20 cellular contexts compared by ENCODE assay signal in the genomic region with DNA sequence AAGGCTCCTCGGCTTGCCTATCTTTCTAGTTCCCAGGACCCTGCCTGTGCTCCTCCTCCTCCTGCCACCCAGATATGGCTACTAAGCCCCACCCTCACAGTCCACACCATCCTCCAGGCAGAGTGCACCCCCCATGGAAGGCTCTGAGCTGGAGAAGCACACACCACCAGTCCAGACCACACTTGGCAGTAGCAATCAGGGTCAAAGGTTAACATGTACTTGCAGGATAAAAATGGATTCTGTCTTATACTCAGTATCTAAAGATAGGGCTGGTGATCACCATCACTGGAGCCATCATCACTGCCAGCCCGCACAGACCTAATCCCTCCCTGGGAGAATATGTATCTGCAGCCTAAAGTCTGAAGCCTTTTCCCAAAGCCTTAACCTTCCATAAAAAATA.
"Had no signal": no experiment of that assay in that cellular context is flagged by ENCODE, and none has a peak within 500 bp of the region (broad histone marks: within the 10 kb centered on the region; RNA-seq: fewer than 3 reads in every experiment).

No MANE protein-coding gene starts in this region.

- DNase-seq: activated CD4-positive, alpha-beta T cell treated with anti-CD3 and anti-CD28 coated beads for 4 hours; activated CD8-positive, alpha-beta memory T cell treated with anti-CD3 and anti-CD28 coated beads, Interleukin-2, amount 50 U/mL, for 48 hours; activated CD8-positive, alpha-beta T cell treated with anti-CD3 and anti-CD28 coated beads for 36 hours; activated naive CD4-positive, alpha-beta T cell treated with anti-CD3 and anti-CD28 coated beads, Interleukin-2, amount 50 U/mL, for 16 hours; activated naive CD8-positive, alpha-beta T cell treated with anti-CD3 and anti-CD28 coated beads, Interleukin-2, amount 10 ng/mL, durations not matched to agents 7 days and 5 days; activated T-cell treated with anti-CD3 and anti-CD28 coated beads, Interleukin-2, amount 50 U/mL, for 1 hour; adrenal gland; anterior cingulate cortex; central memory CD4-positive, alpha-beta T cell; MM.1S; NCI-H146; NCI-H187 treated with DMSO at 0.1 percent for 48 hours; NCI-H2081 treated with DMSO at 0.1 percent for 48 hours; NCI-H226; NCI-H526; NCI-H82; RPMI8226; SHP77 had no signal

- H3K36me3 ChIP-seq: adrenal gland, SJSA1 had no signal

- H3K4me1 ChIP-seq: adrenal gland, SJSA1 had no signal

- ATAC-seq: activated CD4-positive, CD25-positive, alpha-beta regulatory T cell treated with anti-CD3 and anti-CD28 coated beads, Interleukin-2, amount 50 U/mL, for 24 hours; activated CD8-positive, alpha-beta T cell treated with anti-CD3 and anti-CD28 coated beads for 36 hours had no signal

- H3K4me3 ChIP-seq: adrenal gland, SJSA1 had no signal

- H3K9me3 ChIP-seq: adrenal gland, SJSA1 had no signal

- H3K27ac ChIP-seq: adrenal gland, SJSA1 had no signal

- H3K27me3 ChIP-seq: adrenal gland, SJSA1 had no signal
